In the genomic region with DNA sequence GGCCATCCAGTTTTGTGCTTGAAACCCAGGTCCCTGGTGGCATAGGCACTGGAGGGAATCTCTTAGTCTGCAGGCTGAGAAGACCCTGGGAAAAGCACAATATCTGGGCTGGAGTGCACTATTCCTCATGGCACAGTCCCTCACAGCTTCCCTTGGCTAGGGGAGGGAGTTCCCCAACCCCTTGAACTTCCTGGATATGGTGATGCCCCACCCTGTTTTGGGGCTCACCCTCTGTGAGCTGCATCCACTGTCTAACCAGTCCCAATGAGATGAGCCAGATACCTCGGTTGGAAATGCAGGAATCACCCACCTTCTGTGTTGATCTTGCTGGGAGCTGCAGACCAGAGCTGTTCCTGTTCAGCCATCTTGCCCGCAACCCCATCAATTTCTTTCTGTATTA, we compare ENCODE assay signal across 25 cellular contexts.
"Had no signal": no experiment of that assay in that cellular context is flagged by ENCODE, and none has a peak within 500 bp of the region (broad histone marks: within the 10 kb centered on the region; RNA-seq: fewer than 3 reads in every experiment).

No MANE protein-coding gene starts in this region.

- H3K36me3 ChIP-seq: brain microvascular endothelial cell had no signal

- DNase-seq: activated CD4-positive, alpha-beta memory T cell treated with anti-CD3 and anti-CD28 coated beads, Interleukin-2, amount 10 ng/mL, durations not matched to agents 7 days and 5 days; activated CD4-positive, alpha-beta T cell treated with anti-CD3 and anti-CD28 coated beads for 1 hour; activated CD4-positive, alpha-beta T cell treated with anti-CD3 and anti-CD28 coated beads for 4 hours; activated CD4-positive, alpha-beta T cell treated with anti-CD3 and anti-CD28 coated beads, Interleukin-2, amount 10 ng/mL, durations not matched to agents 7 days and 5 days; activated CD4-positive, alpha-beta T cell treated with anti-CD3 and anti-CD28 coated beads, Interleukin-2, amount 50 U/mL, for 4 hours; activated CD8-positive, alpha-beta memory T cell treated with anti-CD3 and anti-CD28 coated beads, Interleukin-2, amount 50 U/mL, for 48 hours; activated gamma-delta T cell; activated naive CD4-positive, alpha-beta T cell treated with anti-CD3 and anti-CD28 coated beads, Interleukin-2, amount 50 U/mL, for 16 hours; activated naive CD4-positive, alpha-beta T cell treated with Interleukin-2 at 50 U/mL for 16 hours; activated T-cell treated with anti-CD3 and anti-CD28 coated beads for 4 hours; activated T-cell treated with anti-CD3 and anti-CD28 coated beads, Interleukin-2, amount 50 U/mL, for 24 hours; activated T-cell treated with anti-CD3 and anti-CD28 coated beads, Interleukin-2, amount 50 U/mL, for 72 hours; amniotic stem cell; anterior cingulate cortex; brain microvascular endothelial cell; caudate nucleus; cortex of kidney; dermis blood vessel endothelial cell; effector CD4-positive, alpha-beta T cell; effector memory CD8-positive, alpha-beta T cell; foreskin fibroblast; head of caudate nucleus; T-helper 2 cell had no signal

- ATAC-seq: activated T-cell treated with anti-CD3 and anti-CD28 coated beads, Interleukin-2, amount 50 U/mL, for 72 hours; effector memory CD8-positive, alpha-beta T cell had no signal

- H3K27ac ChIP-seq: brain microvascular endothelial cell, epithelial cell of prostate had no signal

- H3K27me3 ChIP-seq: brain microvascular endothelial cell had no signal

- H3K4me1 Mint-ChIP-seq: activated CD4-positive, alpha-beta memory T cell treated with anti-CD3 and anti-CD28 coated beads, Interleukin-2, amount 10 ng/mL, durations not matched to agents 7 days and 5 days; activated CD4-positive, alpha-beta T cell treated with anti-CD3 and anti-CD28 coated beads, Interleukin-2, amount 10 ng/mL, durations not matched to agents 7 days and 5 days had no signal

- H3K27ac Mint-ChIP-seq: activated CD4-positive, alpha-beta memory T cell treated with anti-CD3 and anti-CD28 coated beads, Interleukin-2, amount 10 ng/mL, durations not matched to agents 7 days and 5 days; activated CD4-positive, alpha-beta T cell treated with anti-CD3 and anti-CD28 coated beads, Interleukin-2, amount 10 ng/mL, durations not matched to agents 7 days and 5 days; activated naive CD8-positive, alpha-beta T cell; activated T-cell treated with anti-CD3 and anti-CD28 coated beads, Interleukin-2, amount 50 U/mL, for 24 hours; activated T-cell treated with anti-CD3 and anti-CD28 coated beads, Interleukin-2, amount 50 U/mL, for 72 hours; effector memory CD8-positive, alpha-beta T cell had no signal

- H3K4me3 Mint-ChIP-seq: activated CD4-positive, alpha-beta memory T cell treated with anti-CD3 and anti-CD28 coated beads, Interleukin-2, amount 10 ng/mL, durations not matched to agents 7 days and 5 days; activated CD4-positive, alpha-beta T cell treated with anti-CD3 and anti-CD28 coated beads, Interleukin-2, amount 10 ng/mL, durations not matched to agents 7 days and 5 days; activated naive CD8-positive, alpha-beta T cell; activated T-cell treated with anti-CD3 and anti-CD28 coated beads, Interleukin-2, amount 50 U/mL, for 24 hours; activated T-cell treated with anti-CD3 and anti-CD28 coated beads, Interleukin-2, amount 50 U/mL, for 72 hours; effector memory CD8-positive, alpha-beta T cell had no signal
